11 cellular contexts compared by ENCODE assay signal in genomic region chr3:66397745-66398144, GRCh38.
DNase-seq lines count a peak whose midpoint lies in the region; ATAC-seq and TF ChIP-seq lines count a peak whose summit lies in the region.
"Had no signal": no experiment of that assay in that cellular context is flagged by ENCODE, and none has a peak within 500 bp of the region (broad histone marks: within the 10 kb centered on the region; RNA-seq: fewer than 3 reads in every experiment).

No MANE protein-coding gene starts in this region.

- intact Hi-C loops in gastrocnemius medialis (cut with DNase I; ENCODE audit: low total_unique reads) = loop anchor here (5.0 kb wide), 1 partner anchor 130 kb away; no protein-coding TSS in a partner anchor

- H2AFZ ChIP-seq in GM23338 = no peak overlapping the region

- H3K36me3 Mint-ChIP-seq in GM23338 (ENCODE audit: low read depth) = peaks cover 97% of the 10 kb centered on the region

- no peak overlapping the region for H3K4me3 Mint-ChIP-seq in GM23338
- H3K4me3 Mint-ChIP-seq: dendritic cell treated with granulocyte-macrophage colony-stimulating factor and Interleukin-4, amounts not matched to agents 40 ng/mL and 50 ng/mL, for 4 days; H9 had no signal

- H3K4me2 ChIP-seq in GM23338 = no peak overlapping the region

- H3K9me3 ChIP-seq in gastrocnemius medialis = no peaks in the 10 kb centered on the region

- H3K36me3 ChIP-seq in GM23338 (ENCODE audit: insufficient read depth) (peaks cover 28% of the 10 kb centered on the region), gastrocnemius medialis (peaks cover 0 to 19% of the 10 kb centered on the region in 2 donors)

- H3K27me3 Mint-ChIP-seq in GM23338 (ENCODE audit: insufficient read depth, low read depth, poor library complexity) = peaks cover 27% of the 10 kb centered on the region
- H3K27me3 Mint-ChIP-seq: dendritic cell treated with granulocyte-macrophage colony-stimulating factor and Interleukin-4, amounts not matched to agents 40 ng/mL and 50 ng/mL, for 4 days had no signal

- DNase-seq in GM23338 (ENCODE audit: low spot score) (no peak), NOMO-1 treated with DMSO at 0.1 percent for 48 hours (lab: John Stamatoyannopoulos, UW; ENCODE audit: unreplicated experiment) (peak; percentile 70), epithelial cell of prostate (ENCODE audit: low read depth, low spot score) (no peak), gastrocnemius medialis (peak; percentile 63 to 74), nucleus accumbens (lab: John Stamatoyannopoulos, UW) (no peak), caudate nucleus (lab: John Stamatoyannopoulos, UW) (no peak), dedifferentiated amniotic fluid mesenchymal stem cell (ENCODE audit: extremely low spot score) (no peak), midbrain (lab: John Stamatoyannopoulos, UW) (no peak)
- DNase-seq: H9, T1000 had no signal

- peaks cover 19% of the 10 kb centered on the region for H3K79me2 ChIP-seq in GM23338 (replicated peaks; ENCODE audit: insufficient read depth)

- H3K9me2 ChIP-seq in GM23338 (ENCODE audit: insufficient read depth) = no peaks in the 10 kb centered on the region; the same call in 1 of the 2 replicates

- TF ChIP-seq CTCF in GM23338 (conservative IDR thresholded peaks at IDR 0.05; ENCODE audit: low read depth in 2 of 2) (no peak), gastrocnemius medialis (IDR thresholded peaks at IDR 0.05 in 4 of 5, conservative IDR thresholded peaks at IDR 0.05 in 1 of 5) (no peak)

- no peak for ATAC-seq in GM23338
- peak; percentile 69 to 81 for ATAC-seq in gastrocnemius medialis

- no peak for TF ChIP-seq POLR2A in gastrocnemius medialis (IDR thresholded peaks at IDR 0.05)

- no peaks in the 10 kb centered on the region for H3F3A ChIP-seq in GM23338 (replicated peaks; ENCODE audit: low read depth)

- H4K20me1 ChIP-seq in GM23338 (replicated peaks; ENCODE audit: insufficient read depth) = peaks cover 20% of the 10 kb centered on the region

- in situ Hi-C loops in gastrocnemius medialis (cut with MboI; ENCODE audit: low sequenced_read_pairs in 4 of 4) = no loop called here

- H3K27me3 ChIP-seq in GM23338 (ENCODE audit: insufficient read depth) = no peaks in the 10 kb centered on the region
- H3K27me3 ChIP-seq in gastrocnemius medialis = no peaks in the 10 kb centered on the region

- H3K4me3 ChIP-seq in GM23338 (no peak overlapping the region), gastrocnemius medialis (no peak overlapping the region)

- H3K4me1 ChIP-seq in GM23338 (ENCODE audit: insufficient read depth) = peaks cover 11% of the 10 kb centered on the region
- H3K4me1 ChIP-seq in gastrocnemius medialis = peaks cover 57 to 75% of the 10 kb centered on the region in 2 donors

- no peaks in the 10 kb centered on the region for H3K9me3 Mint-ChIP-seq in GM23338
- H3K9me3 Mint-ChIP-seq: dendritic cell treated with granulocyte-macrophage colony-stimulating factor and Interleukin-4, amounts not matched to agents 40 ng/mL and 50 ng/mL, for 4 days; H9 had no signal

- peak overlapping the region; percentile 85; the same call in 1 of the 2 replicates for H3K27ac Mint-ChIP-seq in GM23338
- H3K27ac Mint-ChIP-seq: dendritic cell treated with granulocyte-macrophage colony-stimulating factor and Interleukin-4, amounts not matched to agents 40 ng/mL and 50 ng/mL, for 4 days had no signal

- peaks cover 35% of the 10 kb centered on the region for H3K4me1 Mint-ChIP-seq in GM23338

- H3K27ac ChIP-seq in GM23338 (ENCODE audit: low read depth) = no peak overlapping the region
- peak overlapping the region; percentile 74 for H3K27ac ChIP-seq in epithelial cell of prostate
- H3K27ac ChIP-seq in gastrocnemius medialis = peak overlapping the region; percentile 38 to 87 (median 78)
- H3K27ac ChIP-seq in caudate nucleus (ENCODE audit: low read depth, low read length) = no peak overlapping the region

TF ChIP-seq in GM23338, 12 proteins besides CTCF, POLR2A, EP300 and RAD21 (continues in another document):
- TF ChIP-seq ZNF331 (CRISPR knock-in tag; IDR thresholded peaks at IDR 0.05; ENCODE audit: low read depth) = no peak
- TF ChIP-seq NANOG (IDR thresholded peaks at IDR 0.05; ENCODE audit: borderline replicate concordance) = no peak
- no peak for TF ChIP-seq ZNF462 (CRISPR knock-in tag; IDR thresholded peaks at IDR 0.05)
- no peak for TF ChIP-seq JUNB (IDR thresholded peaks at IDR 0.05; ENCODE audit: unreplicated experiment)
- TF ChIP-seq REST (IDR thresholded peaks at IDR 0.05; ENCODE audit: unreplicated experiment) = no peak

Comparison
In these comparisons a context has a peak if more than half of its experiments do, and no peak if none do; other contexts are left out.
1. DNase-seq: peak in NOMO-1 treated with DMSO at 0.1 percent for 48 hours (single experiment) and gastrocnemius medialis (2 of 2); none in GM23338 (single experiment), epithelial cell of prostate (single experiment), nucleus accumbens (0 of 56), caudate nucleus (0 of 61), dedifferentiated amniotic fluid mesenchymal stem cell (single experiment) and midbrain (single experiment).
2. H3K27ac ChIP-seq: peak in epithelial cell of prostate (single experiment) and gastrocnemius medialis (4 of 4); none in GM23338 (single experiment) and caudate nucleus (single experiment).